3 cellular contexts compared by ENCODE assay signal in genomic region chr2:46310446-46310845, GRCh38.
TF ChIP-seq lines count a peak whose summit lies in the region.

No MANE protein-coding gene starts in this region.

TF ChIP-seq in SK-N-SH, 30 proteins besides CTCF, POLR2A, EP300 and RAD21:
- TF ChIP-seq TEAD4 (IDR thresholded peaks at IDR 0.05; ENCODE audit: borderline replicate concordance, insufficient read depth) (no peak), NRF1 (IDR thresholded peaks at IDR 0.05; ENCODE audit: low read depth, low read length) (no peak), REST (IDR thresholded peaks at IDR 0.05; ENCODE audit: low read depth, low read length) (no peak)
TF ChIP-seq in SK-N-SH: peak in this region for 0.

TF ChIP-seq in SK-N-SH treated with all-trans-retinoic acid at 6 μM for 48 hours, 23 proteins besides CTCF, POLR2A, EP300 and RAD21:
- TF ChIP-seq CSDC2 (CRISPR knock-in tag; IDR thresholded peaks at IDR 0.05) = no peak
- no peak for TF ChIP-seq ARNTL (CRISPR knock-in tag; IDR thresholded peaks at IDR 0.05; ENCODE audit: borderline replicate concordance, low read depth)

TF ChIP-seq in HepG2, 621 proteins besides CTCF, POLR2A, EP300 and RAD21:
- no peak for TF ChIP-seq ZNF747 (CRISPR knock-in tag; IDR thresholded peaks at IDR 0.05; ENCODE audit: borderline replicate concordance)
- TF ChIP-seq ZNF674 (CRISPR knock-in tag; IDR thresholded peaks at IDR 0.05; ENCODE audit: low read depth) = no peak
- no peak for TF ChIP-seq FOSL1 (CRISPR knock-in tag; IDR thresholded peaks at IDR 0.05; ENCODE audit: borderline replicate concordance)
- TF ChIP-seq GATAD2A (CRISPR knock-in tag; IDR thresholded peaks at IDR 0.05) = no peak
- TF ChIP-seq SRF (IDR thresholded peaks at IDR 0.05; ENCODE audit: low read depth, low read length) = no peak
- TF ChIP-seq ZNF101 (CRISPR knock-in tag; IDR thresholded peaks at IDR 0.05; ENCODE audit: borderline replicate concordance, low read depth) = no peak
- no peak for TF ChIP-seq GMEB2 (CRISPR knock-in tag; IDR thresholded peaks at IDR 0.05; ENCODE audit: low read depth)
- TF ChIP-seq AKNA (CRISPR knock-in tag; IDR thresholded peaks at IDR 0.05; ENCODE audit: borderline replicate concordance) = no peak
- TF ChIP-seq FIP1L1 (IDR thresholded peaks at IDR 0.05; ENCODE audit: borderline replicate concordance, insufficient read depth, low read depth, low read length) = no peak
- no peak for TF ChIP-seq TFE3 (CRISPR knock-in tag; IDR thresholded peaks at IDR 0.05)
- TF ChIP-seq ZNF589 (CRISPR knock-in tag; conservative IDR thresholded peaks at IDR 0.05) = no peak
- no peak for TF ChIP-seq SP1 (IDR thresholded peaks at IDR 0.05)
- no peak for TF ChIP-seq SP1 (CRISPR knock-in tag; IDR thresholded peaks at IDR 0.05)
- TF ChIP-seq ZNF781 (CRISPR knock-in tag; IDR thresholded peaks at IDR 0.05; ENCODE audit: borderline replicate concordance, not compliant biosample characterization) = no peak
- TF ChIP-seq ZNF382 (CRISPR knock-in tag; IDR thresholded peaks at IDR 0.05; ENCODE audit: borderline replicate concordance) = no peak
- TF ChIP-seq PCBP1 (IDR thresholded peaks at IDR 0.05; ENCODE audit: borderline replicate concordance, low read depth, low read length) = no peak
- no peak for TF ChIP-seq ZNF646 (CRISPR knock-in tag; IDR thresholded peaks at IDR 0.05)
- no peak for TF ChIP-seq ZNF737 (CRISPR knock-in tag; IDR thresholded peaks at IDR 0.05; ENCODE audit: borderline replicate concordance)
- TF ChIP-seq ZSCAN22 (CRISPR knock-in tag; IDR thresholded peaks at IDR 0.05) = no peak
- no peak for TF ChIP-seq TBX3 (IDR thresholded peaks at IDR 0.05; ENCODE audit: borderline replicate concordance)
- TF ChIP-seq BRCA1 (CRISPR knock-in tag; IDR thresholded peaks at IDR 0.05) = no peak
